In the genomic region with DNA sequence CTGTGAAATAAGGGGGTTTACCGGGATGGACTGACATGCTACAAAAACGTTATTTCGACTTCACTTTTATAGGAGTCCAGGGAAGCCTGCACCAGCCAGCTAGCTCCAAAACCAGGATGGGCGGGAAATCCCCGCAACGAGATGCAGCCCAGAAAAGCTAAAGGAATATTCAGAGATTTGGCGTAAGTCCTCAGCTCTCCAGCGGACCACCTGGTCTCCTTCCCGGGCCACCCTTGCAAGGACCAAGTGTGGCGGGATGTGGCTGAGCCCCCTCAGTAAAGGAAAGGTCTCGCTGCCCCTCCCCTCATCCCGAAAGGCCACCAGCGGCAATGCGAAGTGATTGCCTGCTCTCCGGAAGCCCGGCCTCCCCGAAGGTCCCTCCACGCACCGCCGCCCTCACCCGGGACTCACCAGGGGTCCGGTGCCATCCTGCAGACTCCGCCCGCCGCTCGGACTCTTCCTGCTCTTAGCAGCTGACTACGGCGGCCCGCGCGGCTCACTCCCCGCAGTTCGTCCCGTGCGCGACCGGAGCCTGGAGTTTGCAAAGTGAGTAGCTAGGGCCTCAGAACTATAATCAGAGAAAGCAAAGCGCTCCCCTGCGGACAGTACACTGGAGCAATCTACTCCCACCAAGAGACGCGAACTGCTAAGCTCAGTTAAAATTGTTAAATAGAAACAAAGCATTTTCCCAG, we compare ENCODE assay signal across 1 cellular context.
A peak's percentile ranks its signal among the peaks of the same experiment; 100 is the strongest.
TF ChIP-seq lines count a peak whose summit lies in the region.

A gene with protein sequence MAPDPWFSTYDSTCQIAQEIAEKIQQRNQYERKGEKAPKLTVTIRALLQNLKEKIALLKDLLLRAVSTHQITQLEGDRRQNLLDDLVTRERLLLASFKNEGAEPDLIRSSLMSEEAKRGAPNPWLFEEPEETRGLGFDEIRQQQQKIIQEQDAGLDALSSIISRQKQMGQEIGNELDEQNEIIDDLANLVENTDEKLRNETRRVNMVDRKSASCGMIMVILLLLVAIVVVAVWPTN (minus strand): TSS at position 440 of the 692 bp plus-strand sequence. CDS start 12 bp downstream, at position 428.

TF ChIP-seq in K562, 482 proteins besides CTCF, POLR2A, EP300 and RAD21 (continued from another document and continues in another):
- TF ChIP-seq, protein P1, sequence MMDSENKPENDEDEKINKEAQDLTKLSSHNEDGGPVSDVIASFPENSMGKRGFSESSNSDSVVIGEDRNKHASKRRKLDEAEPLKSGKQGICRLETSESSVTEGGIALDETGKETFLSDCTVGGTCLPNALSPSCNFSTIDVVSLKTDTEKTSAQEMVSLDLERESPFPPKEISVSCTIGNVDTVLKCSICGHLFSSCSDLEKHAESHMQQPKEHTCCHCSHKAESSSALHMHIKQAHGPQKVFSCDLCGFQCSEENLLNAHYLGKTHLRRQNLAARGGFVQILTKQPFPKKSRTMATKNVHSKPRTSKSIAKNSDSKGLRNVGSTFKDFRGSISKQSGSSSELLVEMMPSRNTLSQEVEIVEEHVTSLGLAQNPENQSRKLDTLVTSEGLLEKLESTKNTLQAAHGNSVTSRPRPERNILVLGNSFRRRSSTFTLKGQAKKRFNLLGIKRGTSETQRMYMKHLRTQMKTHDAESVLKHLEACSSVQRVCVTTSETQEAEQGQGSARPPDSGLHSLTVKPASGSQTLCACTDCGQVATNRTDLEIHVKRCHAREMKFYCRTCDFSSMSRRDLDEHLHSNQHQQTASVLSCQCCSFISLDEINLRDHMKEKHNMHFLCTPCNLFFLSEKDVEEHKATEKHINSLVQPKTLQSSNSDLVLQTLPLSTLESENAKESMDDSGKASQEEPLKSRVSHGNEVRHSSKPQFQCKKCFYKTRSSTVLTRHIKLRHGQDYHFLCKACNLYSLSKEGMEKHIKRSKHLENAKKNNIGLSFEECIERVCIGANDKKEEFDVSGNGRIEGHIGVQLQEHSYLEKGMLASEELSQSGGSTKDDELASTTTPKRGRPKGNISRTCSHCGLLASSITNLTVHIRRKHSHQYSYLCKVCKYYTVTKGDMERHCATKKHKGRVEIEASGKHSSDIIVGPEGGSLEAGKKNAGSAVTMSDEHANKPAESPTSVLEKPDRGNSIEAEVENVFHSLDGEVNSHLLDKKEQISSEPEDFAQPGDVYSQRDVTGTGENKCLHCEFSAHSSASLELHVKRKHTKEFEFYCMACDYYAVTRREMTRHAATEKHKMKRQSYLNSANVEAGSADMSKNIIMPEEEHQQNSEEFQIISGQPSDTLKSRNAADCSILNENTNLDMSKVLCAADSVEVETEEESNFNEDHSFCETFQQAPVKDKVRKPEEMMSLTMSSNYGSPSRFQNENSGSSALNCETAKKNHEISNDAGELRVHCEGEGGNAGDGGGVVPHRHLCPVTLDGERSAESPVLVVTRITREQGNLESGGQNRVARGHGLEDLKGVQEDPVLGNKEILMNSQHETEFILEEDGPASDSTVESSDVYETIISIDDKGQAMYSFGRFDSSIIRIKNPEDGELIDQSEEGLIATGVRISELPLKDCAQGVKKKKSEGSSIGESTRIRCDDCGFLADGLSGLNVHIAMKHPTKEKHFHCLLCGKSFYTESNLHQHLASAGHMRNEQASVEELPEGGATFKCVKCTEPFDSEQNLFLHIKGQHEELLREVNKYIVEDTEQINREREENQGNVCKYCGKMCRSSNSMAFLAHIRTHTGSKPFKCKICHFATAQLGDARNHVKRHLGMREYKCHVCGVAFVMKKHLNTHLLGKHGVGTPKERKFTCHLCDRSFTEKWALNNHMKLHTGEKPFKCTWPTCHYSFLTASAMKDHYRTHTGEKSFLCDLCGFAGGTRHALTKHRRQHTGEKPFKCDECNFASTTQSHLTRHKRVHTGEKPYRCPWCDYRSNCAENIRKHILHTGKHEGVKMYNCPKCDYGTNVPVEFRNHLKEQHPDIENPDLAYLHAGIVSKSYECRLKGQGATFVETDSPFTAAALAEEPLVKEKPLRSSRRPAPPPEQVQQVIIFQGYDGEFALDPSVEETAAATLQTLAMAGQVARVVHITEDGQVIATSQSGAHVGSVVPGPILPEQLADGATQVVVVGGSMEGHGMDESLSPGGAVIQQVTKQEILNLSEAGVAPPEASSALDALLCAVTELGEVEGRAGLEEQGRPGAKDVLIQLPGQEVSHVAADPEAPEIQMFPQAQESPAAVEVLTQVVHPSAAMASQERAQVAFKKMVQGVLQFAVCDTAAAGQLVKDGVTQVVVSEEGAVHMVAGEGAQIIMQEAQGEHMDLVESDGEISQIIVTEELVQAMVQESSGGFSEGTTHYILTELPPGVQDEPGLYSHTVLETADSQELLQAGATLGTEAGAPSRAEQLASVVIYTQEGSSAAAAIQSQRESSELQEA (IDR thresholded peaks at IDR 0.05; ENCODE audit: low read depth) = peak; percentile 95
- TF ChIP-seq, protein P2, sequence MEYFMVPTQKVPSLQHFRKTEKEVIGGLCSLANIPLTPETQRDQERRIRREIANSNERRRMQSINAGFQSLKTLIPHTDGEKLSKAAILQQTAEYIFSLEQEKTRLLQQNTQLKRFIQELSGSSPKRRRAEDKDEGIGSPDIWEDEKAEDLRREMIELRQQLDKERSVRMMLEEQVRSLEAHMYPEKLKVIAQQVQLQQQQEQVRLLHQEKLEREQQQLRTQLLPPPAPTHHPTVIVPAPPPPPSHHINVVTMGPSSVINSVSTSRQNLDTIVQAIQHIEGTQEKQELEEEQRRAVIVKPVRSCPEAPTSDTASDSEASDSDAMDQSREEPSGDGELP (CRISPR knock-in tag; IDR thresholded peaks at IDR 0.05; ENCODE audit: borderline replicate concordance) = peak; percentile 100
- TF ChIP-seq, protein P3, sequence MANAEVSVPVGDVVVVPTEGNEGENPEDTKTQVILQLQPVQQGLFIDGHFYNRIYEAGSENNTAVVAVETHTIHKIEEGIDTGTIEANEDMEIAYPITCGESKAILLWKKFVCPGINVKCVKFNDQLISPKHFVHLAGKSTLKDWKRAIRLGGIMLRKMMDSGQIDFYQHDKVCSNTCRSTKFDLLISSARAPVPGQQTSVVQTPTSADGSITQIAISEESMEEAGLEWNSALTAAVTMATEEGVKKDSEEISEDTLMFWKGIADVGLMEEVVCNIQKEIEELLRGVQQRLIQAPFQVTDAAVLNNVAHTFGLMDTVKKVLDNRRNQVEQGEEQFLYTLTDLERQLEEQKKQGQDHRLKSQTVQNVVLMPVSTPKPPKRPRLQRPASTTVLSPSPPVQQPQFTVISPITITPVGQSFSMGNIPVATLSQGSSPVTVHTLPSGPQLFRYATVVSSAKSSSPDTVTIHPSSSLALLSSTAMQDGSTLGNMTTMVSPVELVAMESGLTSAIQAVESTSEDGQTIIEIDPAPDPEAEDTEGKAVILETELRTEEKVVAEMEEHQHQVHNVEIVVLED (CRISPR knock-in tag; IDR thresholded peaks at IDR 0.05) = no peak
- TF ChIP-seq CHD4 (IDR thresholded peaks at IDR 0.05; ENCODE audit: insufficient read depth, insufficient replicate concordance, low read depth, low read length, poor library complexity, severe bottlenecking) (no peak), YY1 (IDR thresholded peaks at IDR 0.05; ENCODE audit: borderline replicate concordance in 1 of 3, control insufficient read depth in 1 of 3, extremely low read depth in 1 of 3, insufficient read depth in 3 of 3, insufficient read length in 1 of 3, insufficient replicate concordance in 2 of 3, low read depth in 1 of 3, low read length in 2 of 3) (peak in 1 of 3 experiments; percentile 22), KLF16 (IDR thresholded peaks at IDR 0.05) (peak; percentile 36; the same call in 1 of the 2 replicates), HDAC3 (IDR thresholded peaks at IDR 0.05; ENCODE audit: borderline replicate concordance, partially characterized antibody) (no peak), MAZ (CRISPR knock-in tag; conservative IDR thresholded peaks at IDR 0.05 in 1 of 2, IDR thresholded peaks at IDR 0.05 in 1 of 2) (peak in 1 of 2 experiments; percentile 39; a peak in 1 of 4 replicates), ZNF696 (CRISPR knock-in tag; conservative IDR thresholded peaks at IDR 0.05) (no peak), TCF7 (IDR thresholded peaks at IDR 0.05; ENCODE audit: borderline replicate concordance) (no peak), SNRNP70 (optimal IDR thresholded peaks at IDR 0.05; ENCODE audit: low read depth, low read length) (no peak), CXXC5 (CRISPR knock-in tag; IDR thresholded peaks at IDR 0.05) (peak; percentile 70), ARID2 (IDR thresholded peaks at IDR 0.05) (no peak), SMARCA5 (IDR thresholded peaks at IDR 0.05) (no peak), SAP30 (IDR thresholded peaks at IDR 0.05; ENCODE audit: borderline replicate concordance, insufficient read depth, low read depth, low read length, poor library complexity, severe bottlenecking) (peak; percentile 62), ARHGAP35 (IDR thresholded peaks at IDR 0.05; ENCODE audit: partially characterized antibody) (no peak), CC2D1A (IDR thresholded peaks at IDR 0.05) (no peak), NFE2 (IDR thresholded peaks at IDR 0.05; ENCODE audit: low read depth) (no peak), CHD2 (IDR thresholded peaks at IDR 0.05; ENCODE audit: low read depth, low read length) (no peak), KLF1 (tag; IDR thresholded peaks at IDR 0.05) (no peak), SLC30A9 (CRISPR knock-in tag; IDR thresholded peaks at IDR 0.05) (no peak), TAL1 (IDR thresholded peaks at IDR 0.05) (no peak), KAT8 (IDR thresholded peaks at IDR 0.05; ENCODE audit: low read depth) (no peak), KDM5B (IDR thresholded peaks at IDR 0.05; ENCODE audit: insufficient replicate concordance, low read depth, low read length) (peak; percentile 4), XRCC5 (IDR thresholded peaks at IDR 0.05; ENCODE audit: low read depth, low read length) (peak; percentile 67; the same call in 1 of the 2 replicates), RBBP5 (IDR thresholded peaks at IDR 0.05; ENCODE audit: borderline replicate concordance, insufficient read depth, low read length, poor library complexity, severe bottlenecking) (peak; percentile 55), SMAD1 (IDR thresholded peaks at IDR 0.05; ENCODE audit: low read depth, low read length, partially characterized antibody) (no peak), TARDBP (IDR thresholded peaks at IDR 0.05) (no peak), SMARCC2 (IDR thresholded peaks at IDR 0.05; ENCODE audit: low read depth) (no peak), BRF1 (IDR thresholded peaks at IDR 0.05; ENCODE audit: borderline replicate concordance, extremely low read depth, insufficient read length) (no peak), EWSR1 (IDR thresholded peaks at IDR 0.05; ENCODE audit: borderline replicate concordance, low read depth, partially characterized antibody) (no peak)
- TF ChIP-seq, protein P4, sequence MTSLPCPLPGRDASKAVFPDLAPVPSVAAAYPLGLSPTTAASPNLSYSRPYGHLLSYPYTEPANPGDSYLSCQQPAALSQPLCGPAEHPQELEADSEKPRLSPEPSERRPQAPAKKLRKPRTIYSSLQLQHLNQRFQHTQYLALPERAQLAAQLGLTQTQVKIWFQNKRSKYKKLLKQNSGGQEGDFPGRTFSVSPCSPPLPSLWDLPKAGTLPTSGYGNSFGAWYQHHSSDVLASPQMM (CRISPR knock-in tag; IDR thresholded peaks at IDR 0.05) = no peak
- TF ChIP-seq, protein P5, sequence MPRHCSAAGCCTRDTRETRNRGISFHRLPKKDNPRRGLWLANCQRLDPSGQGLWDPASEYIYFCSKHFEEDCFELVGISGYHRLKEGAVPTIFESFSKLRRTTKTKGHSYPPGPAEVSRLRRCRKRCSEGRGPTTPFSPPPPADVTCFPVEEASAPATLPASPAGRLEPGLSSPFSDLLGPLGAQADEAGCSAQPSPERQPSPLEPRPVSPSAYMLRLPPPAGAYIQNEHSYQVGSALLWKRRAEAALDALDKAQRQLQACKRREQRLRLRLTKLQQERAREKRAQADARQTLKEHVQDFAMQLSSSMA (CRISPR knock-in tag; IDR thresholded peaks at IDR 0.05) = no peak
- TF ChIP-seq, protein P6, sequence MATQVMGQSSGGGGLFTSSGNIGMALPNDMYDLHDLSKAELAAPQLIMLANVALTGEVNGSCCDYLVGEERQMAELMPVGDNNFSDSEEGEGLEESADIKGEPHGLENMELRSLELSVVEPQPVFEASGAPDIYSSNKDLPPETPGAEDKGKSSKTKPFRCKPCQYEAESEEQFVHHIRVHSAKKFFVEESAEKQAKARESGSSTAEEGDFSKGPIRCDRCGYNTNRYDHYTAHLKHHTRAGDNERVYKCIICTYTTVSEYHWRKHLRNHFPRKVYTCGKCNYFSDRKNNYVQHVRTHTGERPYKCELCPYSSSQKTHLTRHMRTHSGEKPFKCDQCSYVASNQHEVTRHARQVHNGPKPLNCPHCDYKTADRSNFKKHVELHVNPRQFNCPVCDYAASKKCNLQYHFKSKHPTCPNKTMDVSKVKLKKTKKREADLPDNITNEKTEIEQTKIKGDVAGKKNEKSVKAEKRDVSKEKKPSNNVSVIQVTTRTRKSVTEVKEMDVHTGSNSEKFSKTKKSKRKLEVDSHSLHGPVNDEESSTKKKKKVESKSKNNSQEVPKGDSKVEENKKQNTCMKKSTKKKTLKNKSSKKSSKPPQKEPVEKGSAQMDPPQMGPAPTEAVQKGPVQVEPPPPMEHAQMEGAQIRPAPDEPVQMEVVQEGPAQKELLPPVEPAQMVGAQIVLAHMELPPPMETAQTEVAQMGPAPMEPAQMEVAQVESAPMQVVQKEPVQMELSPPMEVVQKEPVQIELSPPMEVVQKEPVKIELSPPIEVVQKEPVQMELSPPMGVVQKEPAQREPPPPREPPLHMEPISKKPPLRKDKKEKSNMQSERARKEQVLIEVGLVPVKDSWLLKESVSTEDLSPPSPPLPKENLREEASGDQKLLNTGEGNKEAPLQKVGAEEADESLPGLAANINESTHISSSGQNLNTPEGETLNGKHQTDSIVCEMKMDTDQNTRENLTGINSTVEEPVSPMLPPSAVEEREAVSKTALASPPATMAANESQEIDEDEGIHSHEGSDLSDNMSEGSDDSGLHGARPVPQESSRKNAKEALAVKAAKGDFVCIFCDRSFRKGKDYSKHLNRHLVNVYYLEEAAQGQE (CRISPR knock-in tag; IDR thresholded peaks at IDR 0.05; ENCODE audit: low read depth) = no peak
- TF ChIP-seq, protein P7, sequence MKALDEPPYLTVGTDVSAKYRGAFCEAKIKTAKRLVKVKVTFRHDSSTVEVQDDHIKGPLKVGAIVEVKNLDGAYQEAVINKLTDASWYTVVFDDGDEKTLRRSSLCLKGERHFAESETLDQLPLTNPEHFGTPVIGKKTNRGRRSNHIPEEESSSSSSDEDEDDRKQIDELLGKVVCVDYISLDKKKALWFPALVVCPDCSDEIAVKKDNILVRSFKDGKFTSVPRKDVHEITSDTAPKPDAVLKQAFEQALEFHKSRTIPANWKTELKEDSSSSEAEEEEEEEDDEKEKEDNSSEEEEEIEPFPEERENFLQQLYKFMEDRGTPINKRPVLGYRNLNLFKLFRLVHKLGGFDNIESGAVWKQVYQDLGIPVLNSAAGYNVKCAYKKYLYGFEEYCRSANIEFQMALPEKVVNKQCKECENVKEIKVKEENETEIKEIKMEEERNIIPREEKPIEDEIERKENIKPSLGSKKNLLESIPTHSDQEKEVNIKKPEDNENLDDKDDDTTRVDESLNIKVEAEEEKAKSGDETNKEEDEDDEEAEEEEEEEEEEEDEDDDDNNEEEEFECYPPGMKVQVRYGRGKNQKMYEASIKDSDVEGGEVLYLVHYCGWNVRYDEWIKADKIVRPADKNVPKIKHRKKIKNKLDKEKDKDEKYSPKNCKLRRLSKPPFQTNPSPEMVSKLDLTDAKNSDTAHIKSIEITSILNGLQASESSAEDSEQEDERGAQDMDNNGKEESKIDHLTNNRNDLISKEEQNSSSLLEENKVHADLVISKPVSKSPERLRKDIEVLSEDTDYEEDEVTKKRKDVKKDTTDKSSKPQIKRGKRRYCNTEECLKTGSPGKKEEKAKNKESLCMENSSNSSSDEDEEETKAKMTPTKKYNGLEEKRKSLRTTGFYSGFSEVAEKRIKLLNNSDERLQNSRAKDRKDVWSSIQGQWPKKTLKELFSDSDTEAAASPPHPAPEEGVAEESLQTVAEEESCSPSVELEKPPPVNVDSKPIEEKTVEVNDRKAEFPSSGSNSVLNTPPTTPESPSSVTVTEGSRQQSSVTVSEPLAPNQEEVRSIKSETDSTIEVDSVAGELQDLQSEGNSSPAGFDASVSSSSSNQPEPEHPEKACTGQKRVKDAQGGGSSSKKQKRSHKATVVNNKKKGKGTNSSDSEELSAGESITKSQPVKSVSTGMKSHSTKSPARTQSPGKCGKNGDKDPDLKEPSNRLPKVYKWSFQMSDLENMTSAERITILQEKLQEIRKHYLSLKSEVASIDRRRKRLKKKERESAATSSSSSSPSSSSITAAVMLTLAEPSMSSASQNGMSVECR (CRISPR knock-in tag; IDR thresholded peaks at IDR 0.05) = peak; percentile 76
